In genomic region chr1:157106813-157107189, GRCh38 we compare ENCODE assay signal across 1 cellular context.
TF ChIP-seq lines count a peak whose summit lies in the region.

No MANE protein-coding gene starts in this region.

TF ChIP-seq in A549, 52 proteins besides CTCF, POLR2A, EP300 and RAD21:
- TF ChIP-seq FOSB (CRISPR knock-in tag; IDR thresholded peaks at IDR 0.05), result no peak
- no peak for TF ChIP-seq TFCP2L1 (CRISPR knock-in tag; IDR thresholded peaks at IDR 0.05)
- TF ChIP-seq KDM1A (IDR thresholded peaks at IDR 0.05; ENCODE audit: low read depth), result no peak
- no peak for TF ChIP-seq ZNF302 (CRISPR knock-in tag; IDR thresholded peaks at IDR 0.05)
- no peak for TF ChIP-seq CHD4 (IDR thresholded peaks at IDR 0.05; ENCODE audit: borderline replicate concordance)
- TF ChIP-seq HES2 (IDR thresholded peaks at IDR 0.05), result no peak
- no peak for TF ChIP-seq HDAC2 (IDR thresholded peaks at IDR 0.05)
- no peak for TF ChIP-seq ZFP36 (IDR thresholded peaks at IDR 0.05; ENCODE audit: borderline replicate concordance, partially characterized antibody)
- no peak for TF ChIP-seq ZC3H11A (IDR thresholded peaks at IDR 0.05)
- TF ChIP-seq TP53 (CRISPR knock-in tag; IDR thresholded peaks at IDR 0.05), result no peak
- TF ChIP-seq NPAS2 (CRISPR knock-in tag; IDR thresholded peaks at IDR 0.05; ENCODE audit: borderline replicate concordance), result no peak
- no peak for TF ChIP-seq NFE2L2 (conservative IDR thresholded peaks at IDR 0.05; ENCODE audit: low read length)
- no peak for TF ChIP-seq HOXB13 (CRISPR knock-in tag; IDR thresholded peaks at IDR 0.05; ENCODE audit: low read depth)
TF ChIP-seq in A549: peak in this region for 0.
